12 cellular contexts compared by ENCODE assay signal in genomic region chr7:117015258-117016184, GRCh38.
A peak's percentile ranks its signal among the peaks of the same experiment; 100 is the strongest.
DNase-seq lines count a peak whose midpoint lies in the region; ATAC-seq and TF ChIP-seq lines count a peak whose summit lies in the region.
"Had no signal": no experiment of that assay in that cellular context is flagged by ENCODE, and none has a peak within 500 bp of the region (broad histone marks: within the 10 kb centered on the region; RNA-seq: fewer than 3 reads in every experiment).

No MANE protein-coding gene starts in this region.

- H2BK120ac ChIP-seq in neuronal stem cell (ENCODE audit: low read depth, low read length), result no peak overlapping the region

- H3K79me1 ChIP-seq in neuronal stem cell (ENCODE audit: low read depth, low read length), result no peaks in the 10 kb centered on the region

- no peak for ATAC-seq in GM23338
- ATAC-seq in HG02588 (IDR thresholded peaks at IDR 0.05; ENCODE audit: unreplicated experiment), result no peak
- no peak for ATAC-seq in HG03571 (IDR thresholded peaks at IDR 0.05; ENCODE audit: unreplicated experiment)

- peak overlapping the region; percentile 24; the same call in 1 of the 2 replicates for H3K27ac Mint-ChIP-seq in GM23338
- H3K27ac Mint-ChIP-seq in chondrocyte (ENCODE audit: unreplicated experiment), result peak overlapping the region; percentile 64
- no peak overlapping the region for H3K27ac Mint-ChIP-seq in T-helper 2 cell treated with Interferon-gamma antibody and Interleukin-4, amounts not matched to agents 5 μg/mL and 100 μg/mL, for 36 hours

- no peaks in the 10 kb centered on the region for H3F3A ChIP-seq in GM23338 (replicated peaks; ENCODE audit: low read depth)

- DNase-seq in GM06990 (ENCODE audit: extremely low read depth, insufficient read length) (no peak), GM23338 (ENCODE audit: low spot score) (no peak), chondrocyte (ENCODE audit: low spot score) (no peak), neuronal stem cell (ENCODE audit: low spot score) (no peak)
- DNase-seq in T-helper 2 cell treated with Interferon-gamma antibody and Interleukin-4, amounts not matched to agents 5 μg/mL and 100 μg/mL, for 36 hours (ENCODE audit: low spot score), result no peak
- DNase-seq: Calu3, foreskin melanocyte, T1000 had no signal

- H4K8ac ChIP-seq in neuronal stem cell (ENCODE audit: low read depth, low read length), result no peak overlapping the region

- no peak for TF ChIP-seq CTCF in GM06990 (IDR thresholded peaks at IDR 0.05; ENCODE audit: insufficient read depth, low read length, poor library complexity, severe bottlenecking)
- TF ChIP-seq CTCF in GM23338 (conservative IDR thresholded peaks at IDR 0.05; ENCODE audit: low read depth in 2 of 2), result no peak
- no peak for TF ChIP-seq CTCF in chondrocyte (IDR thresholded peaks at IDR 0.05)

- H3K9ac ChIP-seq in neuronal stem cell (ENCODE audit: low read depth, low read length, poor library complexity), result no peak overlapping the region

- H3K27me3 Mint-ChIP-seq in GM23338 (ENCODE audit: insufficient read depth, low read depth, poor library complexity) (no peaks in the 10 kb centered on the region), chondrocyte (ENCODE audit: low read depth) (no peaks in the 10 kb centered on the region)
- peaks cover 18% of the 10 kb centered on the region for H3K27me3 Mint-ChIP-seq in T-helper 2 cell treated with Interferon-gamma antibody and Interleukin-4, amounts not matched to agents 5 μg/mL and 100 μg/mL, for 36 hours (ENCODE audit: low read depth)

- no CpG with 5 or more reads among the region's 4 CpGs for WGBS in neuronal stem cell (ENCODE audit: extremely low coverage in 2 of 2, insufficient read length in 2 of 2, insufficient replicate concordance in 1 of 2), 2 donors

- no peak overlapping the region for H3K18ac ChIP-seq in neuronal stem cell (ENCODE audit: low read length)

- H3K36me3 Mint-ChIP-seq in GM23338 (ENCODE audit: low read depth), result no peaks in the 10 kb centered on the region
- H3K36me3 Mint-ChIP-seq in chondrocyte (ENCODE audit: low read depth), result no peaks in the 10 kb centered on the region
- no peaks in the 10 kb centered on the region for H3K36me3 Mint-ChIP-seq in T-helper 2 cell treated with Interferon-gamma antibody and Interleukin-4, amounts not matched to agents 5 μg/mL and 100 μg/mL, for 36 hours (ENCODE audit: low read depth)

- no peak overlapping the region for H3K4ac ChIP-seq in neuronal stem cell (ENCODE audit: low read length)

- H3K27me3 ChIP-seq in GM06990 (replicated peaks; ENCODE audit: control insufficient read depth, insufficient read depth, low read length) (no peaks in the 10 kb centered on the region), GM23338 (ENCODE audit: insufficient read depth) (no peaks in the 10 kb centered on the region), neuronal stem cell (ENCODE audit: control insufficient read depth in 3 of 3, insufficient read depth in 3 of 3, low read depth in 1 of 3, low read length in 3 of 3) (no peaks in the 10 kb centered on the region)
- H3K27me3 ChIP-seq: testis had no signal

- no peak overlapping the region for H2BK12ac ChIP-seq in neuronal stem cell (ENCODE audit: low read length)

- H3K27ac ChIP-seq in GM23338 (ENCODE audit: low read depth) (no peak overlapping the region), neuronal stem cell (replicated peaks; ENCODE audit: low read length) (no peak overlapping the region)
- H3K27ac ChIP-seq: testis had no signal

- H3K4me3 ChIP-seq in GM06990 (replicated peaks; ENCODE audit: low read depth, low read length), result peak overlapping the region; percentile 52
- no peak overlapping the region for H3K4me3 ChIP-seq in GM23338
- no peak overlapping the region for H3K4me3 ChIP-seq in neuronal stem cell (ENCODE audit: low read length in 2 of 2)
- H3K4me3 ChIP-seq: testis had no signal

- H2AFZ ChIP-seq in GM23338, result no peak overlapping the region
- H2AFZ ChIP-seq in neuronal stem cell (ENCODE audit: low read length), result peak overlapping the region; percentile 21

- H3K4me1 ChIP-seq in GM23338 (ENCODE audit: insufficient read depth) (peaks cover 8% of the 10 kb centered on the region), neuronal stem cell (ENCODE audit: control insufficient read depth in 2 of 2, insufficient read depth in 1 of 2, low read depth in 1 of 2, low read length in 2 of 2) (peaks cover 0 to 8% of the 10 kb centered on the region in 2 donors)

- H3K36me3 ChIP-seq in GM06990 (ENCODE audit: control insufficient read depth, insufficient read depth, low read length), result no peaks in the 10 kb centered on the region
- H3K36me3 ChIP-seq in GM23338 (ENCODE audit: insufficient read depth), result no peaks in the 10 kb centered on the region
- no peaks in the 10 kb centered on the region for H3K36me3 ChIP-seq in neuronal stem cell (replicated peaks in 1 of 2; ENCODE audit: control insufficient read depth in 2 of 2, insufficient read depth in 2 of 2, low read length in 2 of 2)

- no peak overlapping the region for H2AK5ac ChIP-seq in neuronal stem cell (ENCODE audit: low read depth, low read length)

- H3K9me3 ChIP-seq in neuronal stem cell (replicated peaks in 1 of 2; ENCODE audit: control insufficient read depth in 2 of 2, insufficient read depth in 1 of 2, low read depth in 1 of 2, low read length in 2 of 2), result no peaks in the 10 kb centered on the region
- H3K9me3 ChIP-seq: testis had no signal

- H3K4me1 Mint-ChIP-seq in GM23338, result peaks cover 3% of the 10 kb centered on the region; the same call in 2 of the 3 replicates
- H3K4me1 Mint-ChIP-seq in chondrocyte (ENCODE audit: low read depth), result peaks cover 62% of the 10 kb centered on the region
- peaks cover 30% of the 10 kb centered on the region for H3K4me1 Mint-ChIP-seq in T-helper 2 cell treated with Interferon-gamma antibody and Interleukin-4, amounts not matched to agents 5 μg/mL and 100 μg/mL, for 36 hours (ENCODE audit: low read depth)
- H3K4me1 Mint-ChIP-seq: neural crest cell had no signal

- H4K91ac ChIP-seq in neuronal stem cell (ENCODE audit: low read depth, low read length, poor library complexity), result no peak overlapping the region

- H3K4me3 Mint-ChIP-seq in GM23338 (no peak overlapping the region), chondrocyte (ENCODE audit: unreplicated experiment) (peak overlapping the region; percentile 68)
- H3K4me3 Mint-ChIP-seq in T-helper 2 cell treated with Interferon-gamma antibody and Interleukin-4, amounts not matched to agents 5 μg/mL and 100 μg/mL, for 36 hours, result no peak overlapping the region
- H3K4me3 Mint-ChIP-seq: neural crest cell had no signal

- no peak overlapping the region for H2BK15ac ChIP-seq in neuronal stem cell (ENCODE audit: low read length)

- no peak overlapping the region for H3K14ac ChIP-seq in neuronal stem cell (ENCODE audit: low read length)

- H3K4me2 ChIP-seq in GM23338 (no peak overlapping the region), neuronal stem cell (ENCODE audit: insufficient read depth, low read length, poor library complexity, severe bottlenecking) (no peak overlapping the region)

- no peaks in the 10 kb centered on the region for H4K20me1 ChIP-seq in GM23338 (replicated peaks; ENCODE audit: insufficient read depth)

- H3K23ac ChIP-seq in neuronal stem cell (ENCODE audit: low read depth, low read length, poor library complexity), result no peak overlapping the region

- no peak overlapping the region for H2BK5ac ChIP-seq in neuronal stem cell (ENCODE audit: low read length)

- no peaks in the 10 kb centered on the region for H3K9me2 ChIP-seq in GM23338 (ENCODE audit: insufficient read depth)

- peaks cover 3% of the 10 kb centered on the region; the same call in 1 of the 2 replicates for H3K79me2 ChIP-seq in GM23338 (replicated peaks; ENCODE audit: insufficient read depth)

- no peaks in the 10 kb centered on the region for H3K9me3 Mint-ChIP-seq in GM23338
- H3K9me3 Mint-ChIP-seq in chondrocyte (ENCODE audit: low read depth), result no peaks in the 10 kb centered on the region
- no peaks in the 10 kb centered on the region for H3K9me3 Mint-ChIP-seq in T-helper 2 cell treated with Interferon-gamma antibody and Interleukin-4, amounts not matched to agents 5 μg/mL and 100 μg/mL, for 36 hours
- H3K9me3 Mint-ChIP-seq: neural crest cell had no signal

TF ChIP-seq in GM23338, 12 proteins besides CTCF, POLR2A, EP300 and RAD21 (continues in another document):
- TF ChIP-seq JUNB (IDR thresholded peaks at IDR 0.05; ENCODE audit: unreplicated experiment) (no peak), POLR2AphosphoS5 (IDR thresholded peaks at IDR 0.05; ENCODE audit: low read depth) (no peak), EZH2 (IDR thresholded peaks at IDR 0.05; ENCODE audit: low read depth, unreplicated experiment) (no peak), ZNF114 (CRISPR knock-in tag; IDR thresholded peaks at IDR 0.05) (no peak), ETS1 (IDR thresholded peaks at IDR 0.05) (no peak)
